ENCODE assay signal across 8 cellular contexts in genomic region chr4:55948726-55949479, GRCh38. TPM values are rescaled to one million over a fixed set of nuclear protein-coding genes. Genes with fewer than 3 reads are reported as not detected.
DNase-seq lines count a peak whose midpoint lies in the region; ATAC-seq, FAIRE-seq and TF ChIP-seq lines count a peak whose summit lies in the region.

Gene CEP135, plus strand, starts transcription at chr4:55948945. Its CDS starts 3,186 bp downstream, at chr4:55952131.

- peak; percentile 86 for TF ChIP-seq CTCF in BE2C (IDR thresholded peaks at IDR 0.05; ENCODE audit: low read depth, low read length)
- TF ChIP-seq CTCF in keratinocyte (optimal IDR thresholded peaks at IDR 0.05 in 1 of 3, IDR thresholded peaks at IDR 0.05 in 1 of 3, conservative IDR thresholded peaks at IDR 0.05 in 1 of 3; ENCODE audit: extremely low read depth in 1 of 3, insufficient read depth in 2 of 3, low read length in 3 of 3), result peak; percentile 81 to 94 (median 91)

- peaks cover 30% of the 10 kb centered on the region for H3K4me1 Mint-ChIP-seq in central memory CD8-positive, alpha-beta T cell

- H3K9me3 ChIP-seq in BE2C (no peaks in the 10 kb centered on the region), keratinocyte (ENCODE audit: control insufficient read depth, low read depth, low read length) (no peaks in the 10 kb centered on the region)

- H3K9ac ChIP-seq in keratinocyte (ENCODE audit: control insufficient read depth, extremely low read depth, insufficient read depth, low read length), result peak within 1 kb of the TSS; percentile 87

- dilution Hi-C loops in keratinocyte (cut with MboI; ENCODE audit: extremely low pct_ligation_motif_present, low sequenced_read_pairs), result no loop called here

- peaks cover 7% of the 10 kb centered on the region for H3K36me3 ChIP-seq in BE2C
- no peaks in the 10 kb centered on the region for H3K36me3 ChIP-seq in keratinocyte (ENCODE audit: control insufficient read depth in 2 of 2, extremely low read depth in 1 of 2, insufficient read depth in 2 of 2, low read length in 2 of 2)

- H3K9me3 Mint-ChIP-seq in central memory CD8-positive, alpha-beta T cell, result no peaks in the 10 kb centered on the region

- H3K27ac Mint-ChIP-seq in central memory CD8-positive, alpha-beta T cell (ENCODE audit: low read depth), result peak within 1 kb of the TSS; percentile 93

- no peaks in the 10 kb centered on the region; the same call in 1 of the 2 replicates for H3K4me1 ChIP-seq in BE2C
- peaks cover 16% of the 10 kb centered on the region for H3K4me1 ChIP-seq in keratinocyte (ENCODE audit: control insufficient read depth, extremely low read depth, insufficient read depth, low read length)

- peak within 1 kb of the TSS; percentile 85 for H3K4me3 Mint-ChIP-seq in central memory CD8-positive, alpha-beta T cell

- H2AFZ ChIP-seq in keratinocyte (ENCODE audit: control insufficient read depth, low read length), result peak within 1 kb of the TSS; percentile 92

- DNase-seq in BE2C (peak; percentile 96), NCI-H446 treated with DMSO at 0.1 percent for 48 hours (lab: John Stamatoyannopoulos, UW) (peak; percentile 78), keratinocyte (ENCODE audit: low read depth, low spot score) (no peak)
- peak; percentile 88 to 90 for DNase-seq in central memory CD8-positive, alpha-beta T cell (ENCODE audit: low spot score in 2 of 2)
- peak; percentile 86 to 90 (median 87) for DNase-seq in stimulated activated CD4-positive, alpha-beta T cell treated with anti-CD3 and anti-CD28 coated beads, Interleukin-12 subunit alpha, Interleukin-12 subunit beta, amount 100 ng/mL, for 48 hours (ENCODE audit: low read depth in 2 of 3, low spot score in 1 of 3)

- H3K9me1 ChIP-seq in keratinocyte (ENCODE audit: control insufficient read depth, extremely low read depth, insufficient read depth, low read length), result no peaks in the 10 kb centered on the region

- FAIRE-seq in keratinocyte (lab: Jason Lieb, UNC), result peak; percentile 17

- ATAC-seq in HG03432 (IDR thresholded peaks at IDR 0.05; ENCODE audit: unreplicated experiment), result peak; percentile 82
- peak; percentile 79 to 86 for ATAC-seq in activated CD4-positive, CD25-positive, alpha-beta regulatory T cell treated with anti-CD3 and anti-CD28 coated beads, Interleukin-2, amount 50 U/mL, for 24 hours
- peak; percentile 72 for ATAC-seq in central memory CD8-positive, alpha-beta T cell (replicated peaks; ENCODE audit: extremely low read depth, poor library complexity, severe bottlenecking)

- H4K20me1 ChIP-seq in keratinocyte (ENCODE audit: control insufficient read depth, extremely low read depth, insufficient read depth, low read length), result no peaks in the 10 kb centered on the region

- H3K27me3 ChIP-seq in BE2C, result no peaks in the 10 kb centered on the region
- no peaks in the 10 kb centered on the region for H3K27me3 ChIP-seq in keratinocyte (ENCODE audit: control insufficient read depth, extremely low read depth, insufficient read depth, low read length)

- peak within 1 kb of the TSS; percentile 86 for H3K4me3 ChIP-seq in BE2C (ENCODE audit: low read depth, low read length)
- peak within 1 kb of the TSS; percentile 55 to 94 (median 90) for H3K4me3 ChIP-seq in keratinocyte (ENCODE audit: control insufficient read depth in 2 of 3, extremely low read depth in 1 of 3, insufficient read depth in 2 of 3, low read depth in 1 of 3, low read length in 3 of 3)

- H3K36me3 Mint-ChIP-seq in central memory CD8-positive, alpha-beta T cell (ENCODE audit: insufficient read depth), result peaks cover 27% of the 10 kb centered on the region

- peak within 1 kb of the TSS; percentile 95 for H3K27ac ChIP-seq in keratinocyte (ENCODE audit: control insufficient read depth, insufficient read depth, low read length)

- peaks cover 28% of the 10 kb centered on the region for H3K79me2 ChIP-seq in keratinocyte (ENCODE audit: control insufficient read depth, insufficient read depth, low read length)

- peaks cover 11% of the 10 kb centered on the region for H3K27me3 Mint-ChIP-seq in central memory CD8-positive, alpha-beta T cell

- TF ChIP-seq POLR2A in GM19193 (IDR thresholded peaks at IDR 0.05; ENCODE audit: extremely low read depth, insufficient read depth, insufficient read length), result peak; percentile 89

- H3K4me2 ChIP-seq in keratinocyte (ENCODE audit: control insufficient read depth, extremely low read depth, insufficient read depth, low read depth, low read length), result peak within 1 kb of the TSS; percentile 98

RNA-seq across cellular contexts. Expression of gene CEP135, which starts in this region (rescaled TPM):
- polyA plus RNA-seq in BE2C (2012; ENCODE audit: insufficient read depth, insufficient read length, low read depth), result 2.5 TPM
- 2.6 to 5.4 TPM (median 3.5 TPM) in 3 replicates for polyA plus RNA-seq in keratinocyte
- polyA plus RNA-seq in keratinocyte (2011; ENCODE audit: low read depth), result 4.9 TPM
- 1.4 and 2.4 TPM in 2 replicates for polyA plus RNA-seq in keratinocyte (2011; cell fraction: cytosol; rRNA removed)
- polyA plus RNA-seq in keratinocyte (2011; cell fraction: nucleus; rRNA removed), result 5.4 and 9.6 TPM in 2 replicates
- polyA plus RNA-seq in keratinocyte (2012; ENCODE audit: low replicate concordance), result 1.9 and 3.2 TPM in 2 replicates
- 0.49 to 6.3 TPM (median 1.5 TPM) in 3 replicates for polyA minus RNA-seq in keratinocyte
- 3.5 TPM for polyA minus RNA-seq in keratinocyte (2011; cell fraction: cytosol; rRNA and poly(A)+ RNA removed)
- 5.2 and 8.2 TPM in 2 replicates for polyA minus RNA-seq in keratinocyte (2011; cell fraction: nucleus; rRNA and poly(A)+ RNA removed)
